In genomic region chr10:72031706-72032105, GRCh38 we compare ENCODE assay signal across 25 cellular contexts.
"Had no signal": no experiment of that assay in that cellular context is flagged by ENCODE, and none has a peak within 500 bp of the region (broad histone marks: within the 10 kb centered on the region; RNA-seq: fewer than 3 reads in every experiment).

No MANE protein-coding gene starts in this region.

- H3K27ac ChIP-seq: ascending aorta, KMS-11, SK-N-MC had no signal

- H3K9me3 ChIP-seq: ascending aorta, body of pancreas had no signal

- DNase-seq: activated B cell treated with CpG ODN at 0.5 μM for 24 hours; activated CD4-positive, alpha-beta T cell treated with anti-CD3 and anti-CD28 coated beads for 1 hour; activated CD4-positive, alpha-beta T cell treated with anti-CD3 and anti-CD28 coated beads, Interleukin-2, amount 10 ng/mL, durations not matched to agents 24 days and 14 days; activated CD4-positive, alpha-beta T cell treated with anti-CD3 and anti-CD28 coated beads, Interleukin-2, amount 50 U/mL, for 48 hours; activated effector memory CD4-positive, alpha-beta T cell treated with anti-CD3 and anti-CD28 coated beads, Interleukin-2, amount 50 U/mL, for 16 hours; activated naive CD4-positive, alpha-beta T cell treated with Interleukin-2 at 50 U/mL for 16 hours; activated naive CD8-positive, alpha-beta T cell treated with anti-CD3 and anti-CD28 coated beads, Interleukin-2, amount 50 U/mL, for 24 hours; activated T-cell treated with anti-CD3 and anti-CD28 coated beads, Interleukin-2, amount 50 U/mL, for 4 hours; amniotic stem cell; body of pancreas; NCI-H1092 treated with DMSO at 0.1 percent for 48 hours; NCI-H1436; NCI-H1694 treated with DMSO at 0.1 percent for 48 hours; NCI-H2029 treated with DMSO at 0.1 percent for 48 hours; NCI-H345; NCI-H510A; NCI-H69; NK-92 treated with Interleukin-12 subunit alpha and Interleukin-12 subunit beta, amount 100 ng/mL, for 24 hours; PC-3; T-cell; T-helper 2 cell; T1000 had no signal

- H3K4me1 ChIP-seq: ascending aorta had no signal

- H3K27me3 ChIP-seq: ascending aorta, body of pancreas had no signal

- H3K36me3 ChIP-seq: ascending aorta had no signal

- H3K4me3 ChIP-seq: ascending aorta, body of pancreas, SK-N-MC had no signal
